ENCODE assay signal across 9 cellular contexts in the genomic region with DNA sequence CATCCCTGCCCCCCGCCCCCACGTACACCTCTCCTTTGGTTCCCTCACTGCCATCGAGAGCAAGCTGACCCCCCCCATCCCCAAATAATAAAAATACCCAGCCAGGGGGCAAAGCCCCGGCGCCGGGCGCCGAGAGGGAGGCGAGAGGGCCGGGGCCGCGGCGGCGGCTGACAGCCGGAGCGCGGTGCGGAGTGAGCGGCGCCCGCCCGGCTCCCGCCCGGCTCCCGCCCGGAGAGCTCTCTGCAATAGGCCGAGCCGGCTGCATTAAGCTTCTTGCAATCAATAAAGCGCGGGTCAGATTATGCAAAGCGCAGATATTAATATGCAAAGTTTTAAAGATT. TPM values are rescaled to one million over a fixed set of nuclear protein-coding genes. Genes with fewer than 3 reads are reported as not detected.
DNase-seq lines count a peak whose midpoint lies in the region; ATAC-seq, FAIRE-seq and TF ChIP-seq lines count a peak whose summit lies in the region.
"Had no signal": no experiment of that assay in that cellular context is flagged by ENCODE, and none has a peak within 500 bp of the region (broad histone marks: within the 10 kb centered on the region; RNA-seq: fewer than 3 reads in every experiment).

No MANE protein-coding gene starts in this region.

- H3K27me3 ChIP-seq in neural progenitor cell = peaks cover 100% of the 10 kb centered on the region

- DNase-seq in DMS 273 (lab: John Stamatoyannopoulos, UW; ENCODE audit: unreplicated experiment) = peak; percentile 88
- DNase-seq in DMS 273 treated with DMSO at 0.1 percent for 48 hours (lab: John Stamatoyannopoulos, UW) = no peak
- peak; percentile 68 for DNase-seq in OCI-M1 (lab: John Stamatoyannopoulos, UW)
- no peak for DNase-seq in epithelial cell of esophagus (ENCODE audit: low read depth)
- peak; percentile 76 for DNase-seq in neural progenitor cell (ENCODE audit: low spot score)
- no peak for DNase-seq in RCC 7860 (ENCODE audit: low spot score)
- DNase-seq in GM19239 (ENCODE audit: insufficient read length, low spot score) = no peak

- ATAC-seq in HG03095 (IDR thresholded peaks at IDR 0.05; ENCODE audit: unreplicated experiment) = no peak

- TF ChIP-seq CTCF in epithelial cell of esophagus (IDR thresholded peaks at IDR 0.05; ENCODE audit: insufficient read depth, low read depth, low read length, missing control alignments) (no peak), neural progenitor cell (IDR thresholded peaks at IDR 0.05) (no peak)

- H3K27ac Mint-ChIP-seq in neural progenitor cell = no peak overlapping the region

- H3K9me3 ChIP-seq in neural progenitor cell (ENCODE audit: low read depth) = no peaks in the 10 kb centered on the region

- peak overlapping the region; percentile 86 for H3K4me3 Mint-ChIP-seq in neural progenitor cell

- H3K36me3 ChIP-seq in neural progenitor cell = no peaks in the 10 kb centered on the region

- no peaks in the 10 kb centered on the region for H3K79me2 ChIP-seq in neural progenitor cell (ENCODE audit: low read depth)

- peaks cover 38% of the 10 kb centered on the region for H3F3A ChIP-seq in neural progenitor cell (ENCODE audit: low read depth)

- H3K9me3 Mint-ChIP-seq in neural progenitor cell = no peaks in the 10 kb centered on the region

- H3K4me2 ChIP-seq in neural progenitor cell = peak overlapping the region; percentile 98

- no peak overlapping the region for H3K27ac ChIP-seq in neural progenitor cell

- peaks cover 41% of the 10 kb centered on the region for H4K20me1 ChIP-seq in neural progenitor cell (ENCODE audit: low read depth)

- FAIRE-seq in RCC 7860 (lab: Jason Lieb, UNC) (no peak), GM19239 (lab: Jason Lieb, UNC) (no peak)
- FAIRE-seq: A204.1 had no signal

- no peaks in the 10 kb centered on the region for H3K36me3 Mint-ChIP-seq in neural progenitor cell

- H3K4me1 ChIP-seq in neural progenitor cell = peaks cover 4% of the 10 kb centered on the region

- no peak overlapping the region for H2AFZ ChIP-seq in neural progenitor cell (replicated peaks)

- H3K4me3 ChIP-seq in epithelial cell of esophagus (ENCODE audit: low read length) (peak overlapping the region; percentile 40), neural progenitor cell (peak overlapping the region; percentile 61)

- peaks cover 25% of the 10 kb centered on the region for H3K4me1 Mint-ChIP-seq in neural progenitor cell

- H3K27me3 Mint-ChIP-seq in neural progenitor cell (ENCODE audit: insufficient read depth, low read depth) = peaks cover 39% of the 10 kb centered on the region

- no peak overlapping the region for H3K9ac ChIP-seq in neural progenitor cell

RNA-seq across cellular contexts. Expression of a gene that starts 40.9 kb away (rescaled TPM):
- total RNA-seq in neural progenitor cell (ENCODE audit: low replicate concordance) = 19.8 and 54.2 TPM in 2 replicates

RNA-seq across cellular contexts. Expression of a gene that starts 43.5 kb away (rescaled TPM):
- 6.5 and 13.0 TPM in 2 replicates for total RNA-seq in neural progenitor cell (ENCODE audit: low replicate concordance)

RNA-seq across cellular contexts. Expression of a gene that starts 44.4 kb away (rescaled TPM):
- 0.31 and 0.69 TPM in 2 replicates for total RNA-seq in neural progenitor cell (ENCODE audit: low replicate concordance)

Comparison
In these comparisons a context has a peak if more than half of its experiments do, and no peak if none do; other contexts are left out.
1. DNase-seq: peak in DMS 273 (single experiment), OCI-M1 (single experiment) and neural progenitor cell (single experiment); none in DMS 273 treated with DMSO at 0.1 percent for 48 hours (single experiment), epithelial cell of esophagus (single experiment), RCC 7860 (single experiment) and GM19239 (single experiment).